Comparison of ENCODE assay signal across 31 cellular contexts in genomic region chr3:98035208-98035607, GRCh38. TPM values are rescaled to one million over a fixed set of nuclear protein-coding genes. Genes with fewer than 3 reads are reported as not detected.
"Had no signal": no experiment of that assay in that cellular context is flagged by ENCODE, and none has a peak within 500 bp of the region (broad histone marks: within the 10 kb centered on the region; RNA-seq: fewer than 3 reads in every experiment).

GABRR3 (minus strand) TSS chr3:98035315; CDS start chr3:98034987, 328 bp downstream.

- H3K36me3 Mint-ChIP-seq: memory B cell; naive B cell; natural killer cell treated with Interleukin-12 subunit alpha and Interleukin-12 subunit beta and Interleukin-15 and Interleukin-18, amount 100 ng/mL, for 72 hours; stimulated activated memory B cell treated with anti-CD40 and anti-IgM and Interleukin-4, amounts not matched to agents 10 μg/mL and 1 μg/mL and 100 μg/mL, for 72 hours; type B pancreatic cell had no signal

- DNase-seq: effector CD8-positive, alpha-beta T cell; endodermal cell; foreskin fibroblast; gastrocnemius medialis; head of caudate nucleus; kidney; naive B cell; sigmoid colon; stimulated activated CD4-positive, alpha-beta T cell treated with anti-CD3 and anti-CD28 coated beads, Interleukin-2, amount 100 ng/mL, for 24 hours; stimulated activated CD4-positive, alpha-beta T cell treated with anti-CD3 and anti-CD28 coated beads, Interleukin-4, amount 100 ng/mL, for 4 hours; stimulated activated naive CD8-positive, alpha-beta T cell treated with anti-CD3 and anti-CD28 coated beads, Interleukin-15, Interleukin-2, amounts not matched to agents 100 U/mL and 50 U/mL, for 24 hours; substantia nigra; testis; tibial artery had no signal

- FAIRE-seq: kidney had no signal

- H3K4me3 ChIP-seq: gastrocnemius medialis, lung, prostate gland, right atrium auricular region, sigmoid colon, testis, tibial artery had no signal

- H3K9me3 Mint-ChIP-seq: dendritic cell treated with granulocyte-macrophage colony-stimulating factor and Interleukin-4, amounts not matched to agents 40 ng/mL and 50 ng/mL, for 4 days; endodermal cell; memory B cell; naive B cell; natural killer cell treated with Interleukin-12 subunit alpha and Interleukin-12 subunit beta and Interleukin-15 and Interleukin-18, amount 100 ng/mL, for 72 hours; neural crest cell; stimulated activated memory B cell treated with anti-CD40 and anti-IgM and Interleukin-4, amounts not matched to agents 10 μg/mL and 1 μg/mL and 100 μg/mL, for 72 hours; type B pancreatic cell had no signal

- H3K4me1 ChIP-seq: gastrocnemius medialis, parathyroid adenoma, prostate gland, right atrium auricular region, sigmoid colon, testis, tibial artery had no signal

- H3K27ac Mint-ChIP-seq: dendritic cell treated with granulocyte-macrophage colony-stimulating factor and Interleukin-4, amounts not matched to agents 40 ng/mL and 50 ng/mL, for 4 days; endodermal cell; memory B cell; naive B cell; natural killer cell treated with Interleukin-12 subunit alpha and Interleukin-12 subunit beta and Interleukin-15 and Interleukin-18, amount 100 ng/mL, for 72 hours; stimulated activated memory B cell treated with anti-CD40 and anti-IgM and Interleukin-4, amounts not matched to agents 10 μg/mL and 1 μg/mL and 100 μg/mL, for 72 hours; type B pancreatic cell had no signal

- H3K4me1 Mint-ChIP-seq: endodermal cell had no signal

- H3K79me2 ChIP-seq: parathyroid adenoma had no signal

- H3K27ac ChIP-seq: epithelial cell of prostate, gastrocnemius medialis, parathyroid adenoma, prostate gland, right atrium auricular region, sigmoid colon, testis, tibial artery had no signal

- H3K27me3 ChIP-seq: gastrocnemius medialis, right atrium auricular region, testis had no signal

- H3K4me3 Mint-ChIP-seq: dendritic cell treated with granulocyte-macrophage colony-stimulating factor and Interleukin-4, amounts not matched to agents 40 ng/mL and 50 ng/mL, for 4 days; endodermal cell; memory B cell; naive B cell; natural killer cell treated with Interleukin-12 subunit alpha and Interleukin-12 subunit beta and Interleukin-15 and Interleukin-18, amount 100 ng/mL, for 72 hours; neural crest cell; stimulated activated memory B cell treated with anti-CD40 and anti-IgM and Interleukin-4, amounts not matched to agents 10 μg/mL and 1 μg/mL and 100 μg/mL, for 72 hours; type B pancreatic cell had no signal

- H2AFZ ChIP-seq: parathyroid adenoma had no signal

- H3K36me3 ChIP-seq: gastrocnemius medialis, prostate gland, right atrium auricular region, sigmoid colon, tibial artery had no signal

- ATAC-seq: esophagus mucosa; gastrocnemius medialis; left lobe of liver; natural killer cell treated with Interleukin-12 subunit alpha and Interleukin-12 subunit beta and Interleukin-15 and Interleukin-18, amount 100 ng/mL, for 72 hours; stimulated activated memory B cell treated with anti-CD40 and anti-IgM and Interleukin-4, amounts not matched to agents 10 μg/mL and 1 μg/mL and 100 μg/mL, for 72 hours; stimulated activated naive CD8-positive, alpha-beta T cell treated with anti-CD3 and anti-CD28 coated beads, Interleukin-15, Interleukin-2, amounts not matched to agents 100 U/mL and 50 U/mL, for 24 hours had no signal

- H3K9ac ChIP-seq: parathyroid adenoma had no signal

- H3K9me3 ChIP-seq: gastrocnemius medialis, prostate gland, right atrium auricular region, sigmoid colon, testis, tibial artery had no signal

RNA-seq across cellular contexts. Expression of gene GABRR3, which starts in this region (rescaled TPM):
- total RNA-seq: endodermal cell; esophagus mucosa; gastrocnemius medialis; glomerular endothelial cell; kidney; left lobe of liver; liver; natural killer cell treated with Interleukin-12 subunit alpha and Interleukin-12 subunit beta and Interleukin-15 and Interleukin-18, amount 100 ng/mL, for 72 hours; neural crest cell; osteoblast; right atrium auricular region; sigmoid colon; skeletal muscle tissue had no signal
- polyA plus RNA-seq: liver, lung, sigmoid colon had no signal
